37 cellular contexts compared by ENCODE assay signal in genomic region chr12:13986031-13986430, GRCh38. TPM values are rescaled to one million over a fixed set of nuclear protein-coding genes. Genes with fewer than 3 reads are reported as not detected.
"Had no signal": no experiment of that assay in that cellular context is flagged by ENCODE, and none has a peak within 500 bp of the region (broad histone marks: within the 10 kb centered on the region; RNA-seq: fewer than 3 reads in every experiment).

No MANE protein-coding gene starts in this region.

- H3K27ac ChIP-seq: RWPE1, VCaP had no signal

- DNase-seq: activated B cell treated with CpG ODN at 0.5 μM for 24 hours; activated CD4-positive, alpha-beta memory T cell treated with anti-CD3 and anti-CD28 coated beads for 36 hours; activated CD4-positive, alpha-beta T cell treated with anti-CD3 and anti-CD28 coated beads for 4 hours; activated CD4-positive, alpha-beta T cell treated with anti-CD3 and anti-CD28 coated beads, Interleukin-2, amount 50 U/mL, for 1 hour; activated CD4-positive, CD25-positive, alpha-beta regulatory T cell treated with anti-CD3 and anti-CD28 coated beads, Interleukin-2, amount 50 U/mL, for 72 hours; activated CD8-positive, alpha-beta memory T cell treated with anti-CD3 and anti-CD28 coated beads for 24 hours; activated CD8-positive, alpha-beta memory T cell treated with anti-CD3 and anti-CD28 coated beads, Interleukin-2, amount 10 ng/mL, durations not matched to agents 7 days and 5 days; activated CD8-positive, alpha-beta memory T cell treated with anti-CD3 and anti-CD28 coated beads, Interleukin-2, amount 50 U/mL, for 48 hours; activated effector memory CD4-positive, alpha-beta T cell treated with Interleukin-2 at 50 U/mL for 16 hours; activated naive CD4-positive, alpha-beta T cell treated with anti-CD3 and anti-CD28 coated beads, Interleukin-2, amount 10 ng/mL, durations not matched to agents 7 days and 5 days; activated naive CD8-positive, alpha-beta T cell treated with anti-CD3 and anti-CD28 coated beads, Interleukin-2, amount 50 U/mL, for 24 hours; activated T-cell treated with anti-CD3 and anti-CD28 coated beads, Interleukin-2, amount 50 U/mL, for 48 hours; anterior cingulate cortex; central memory CD4-positive, alpha-beta T cell; Karpas-422; KBM-7; MM.1S; MV-4-11; NCI-H1092; NCI-H1436 treated with DMSO at 0.1 percent for 48 hours; NCI-H187; NCI-H2029 treated with DMSO at 0.1 percent for 48 hours; NCI-H2107; NCI-H2171; NCI-H510A; NCI-H526; NCI-H748 treated with DMSO at 0.1 percent for 48 hours; NK-92 treated with Interleukin-12 subunit alpha and Interleukin-12 subunit beta, amount 100 ng/mL, for 24 hours; PC-3; SIG-M5; T-helper 1 cell; T-helper 2 cell; T-helper 9 cell had no signal

- ATAC-seq: activated CD8-positive, alpha-beta memory T cell treated with anti-CD3 and anti-CD28 coated beads, Interleukin-2, amount 10 ng/mL, durations not matched to agents 7 days and 5 days; activated naive CD8-positive, alpha-beta T cell treated with anti-CD3 and anti-CD28 coated beads, Interleukin-2, amount 50 U/mL, for 24 hours; PC-3; Right ventricle myocardium inferior; SK-N-SH treated with all-trans-retinoic acid at 6 μM for 48 hours had no signal

RNA-seq across cellular contexts. Expression of gene GRIN2B, which starts 4.6 kb away (rescaled TPM):
- total RNA-seq: activated CD4-positive, alpha-beta memory T cell treated with anti-CD3 and anti-CD28 coated beads for 36 hours; activated CD8-positive, alpha-beta memory T cell treated with anti-CD3 and anti-CD28 coated beads, Interleukin-2, amount 10 ng/mL, durations not matched to agents 7 days and 5 days; PC-3; Right ventricle myocardium inferior had no signal
